14 cellular contexts compared by ENCODE assay signal in genomic region chr2:224412064-224412921, GRCh38. TPM values are rescaled to one million over a fixed set of nuclear protein-coding genes. Genes with fewer than 3 reads are reported as not detected.
A peak's percentile ranks its signal among the peaks of the same experiment; 100 is the strongest.
DNase-seq lines count a peak whose midpoint lies in the region; FAIRE-seq and TF ChIP-seq lines count a peak whose summit lies in the region.
"Had no signal": no experiment of that assay in that cellular context is flagged by ENCODE, and none has a peak within 500 bp of the region (broad histone marks: within the 10 kb centered on the region; RNA-seq: fewer than 3 reads in every experiment).

No MANE protein-coding gene starts in this region.

- H3K27me3 ChIP-seq in BE2C (no peaks in the 10 kb centered on the region), fibroblast of lung (ENCODE audit: control insufficient read depth, insufficient read depth, low read length) (no peaks in the 10 kb centered on the region)
- H3K27me3 ChIP-seq: adrenal gland, heart left ventricle, neutrophil had no signal

- H3K9ac ChIP-seq in fibroblast of lung (ENCODE audit: insufficient read depth, low read length), result no peak overlapping the region

- no peaks in the 10 kb centered on the region for H3K36me3 Mint-ChIP-seq in osteocyte (ENCODE audit: unreplicated experiment)
- no peaks in the 10 kb centered on the region for H3K36me3 Mint-ChIP-seq in activated CD4-positive, alpha-beta memory T cell treated with anti-CD3 and anti-CD28 coated beads, Interleukin-2, amount 10 ng/mL, durations not matched to agents 7 days and 5 days (ENCODE audit: low read depth)

- POLR2A ChIA-PET in activated CD4-positive, alpha-beta memory T cell treated with anti-CD3 and anti-CD28 coated beads, Interleukin-2, amount 10 ng/mL, durations not matched to agents 7 days and 5 days (lab: Charles Lee), result interaction anchor here (1.1 kb wide), 1 partner anchor 12 kb away, joined by 3 read pairs; no protein-coding TSS in a partner anchor

- H3K79me2 ChIP-seq in fibroblast of lung (ENCODE audit: control insufficient read depth, insufficient read depth, low read length), result no peaks in the 10 kb centered on the region

- TF ChIP-seq CTCF in BE2C (IDR thresholded peaks at IDR 0.05; ENCODE audit: low read depth, low read length) (no peak), fibroblast of lung (conservative IDR thresholded peaks at IDR 0.05 in 1 of 2, IDR thresholded peaks at IDR 0.05 in 1 of 2; ENCODE audit: low read depth in 1 of 2, low read length in 2 of 2) (no peak), osteocyte (IDR thresholded peaks at IDR 0.05) (no peak)

- H3K4me1 ChIP-seq in BE2C, result 0 out of 2 replicates have a peak, but pooled peaks cover 5% of the 10 kb centered on the region
- peaks cover 2% of the 10 kb centered on the region for H3K4me1 ChIP-seq in fibroblast of lung (ENCODE audit: control insufficient read depth, extremely low read depth, insufficient read depth, low read length)
- H3K4me1 ChIP-seq: adrenal gland had no signal

- FAIRE-seq in RCC 7860 (lab: Jason Lieb, UNC), result peak; percentile 23

- H2AFZ ChIP-seq in fibroblast of lung (ENCODE audit: low read length), result peak overlapping the region; percentile 52

- H4K20me1 ChIP-seq in fibroblast of lung (ENCODE audit: control insufficient read depth, extremely low read depth, insufficient read depth, low read length), result no peaks in the 10 kb centered on the region

- H3K4me3 Mint-ChIP-seq in osteocyte (ENCODE audit: unreplicated experiment), result no peak overlapping the region
- no peak overlapping the region for H3K4me3 Mint-ChIP-seq in activated CD4-positive, alpha-beta memory T cell treated with anti-CD3 and anti-CD28 coated beads, Interleukin-2, amount 10 ng/mL, durations not matched to agents 7 days and 5 days
- H3K4me3 Mint-ChIP-seq: activated CD8-positive, alpha-beta T cell treated with anti-CD3 and anti-CD28 coated beads, Interleukin-2, amount 10 ng/mL, durations not matched to agents 7 days and 5 days had no signal

- no peaks in the 10 kb centered on the region for H3K9me3 Mint-ChIP-seq in osteocyte (ENCODE audit: unreplicated experiment)
- H3K9me3 Mint-ChIP-seq in activated CD4-positive, alpha-beta memory T cell treated with anti-CD3 and anti-CD28 coated beads, Interleukin-2, amount 10 ng/mL, durations not matched to agents 7 days and 5 days, result no peaks in the 10 kb centered on the region

- no peak overlapping the region for H3K27ac ChIP-seq in fibroblast of lung (ENCODE audit: insufficient read depth, low read length)
- H3K27ac ChIP-seq: adrenal gland, heart left ventricle, neutrophil, SK-N-MC had no signal

- H3K4me2 ChIP-seq in fibroblast of lung (ENCODE audit: extremely low read depth, insufficient read depth, low read length), result peak overlapping the region; percentile 60

- H3K27me3 Mint-ChIP-seq in osteocyte (ENCODE audit: unreplicated experiment), result peaks cover 4% of the 10 kb centered on the region
- peaks cover 3% of the 10 kb centered on the region for H3K27me3 Mint-ChIP-seq in activated CD4-positive, alpha-beta memory T cell treated with anti-CD3 and anti-CD28 coated beads, Interleukin-2, amount 10 ng/mL, durations not matched to agents 7 days and 5 days

- H3K36me3 ChIP-seq in BE2C, result no peaks in the 10 kb centered on the region
- no peaks in the 10 kb centered on the region for H3K36me3 ChIP-seq in fibroblast of lung (ENCODE audit: control insufficient read depth, insufficient read depth, low read length)
- H3K36me3 ChIP-seq: adrenal gland, heart left ventricle, neutrophil had no signal

- no peaks in the 10 kb centered on the region for H3K9me3 ChIP-seq in BE2C
- no peaks in the 10 kb centered on the region for H3K9me3 ChIP-seq in fibroblast of lung (ENCODE audit: control insufficient read depth, insufficient read depth, low read depth, low read length)
- H3K9me3 ChIP-seq: adrenal gland, heart left ventricle, neutrophil had no signal

- DNase-seq in BE2C (peak; percentile 43), RCC 7860 (ENCODE audit: low spot score) (no peak), fibroblast of lung (ENCODE audit: low read depth in 2 of 2) (peak; percentile 48 to 77), osteocyte (ENCODE audit: extremely low spot score, unreplicated experiment) (peak; percentile 68), GDM1 (lab: John Stamatoyannopoulos, UW) (no peak), HuH-7.5 (ENCODE audit: low spot score) (no peak)
- no peak for DNase-seq in activated naive CD4-positive, alpha-beta T cell (lab: John Stamatoyannopoulos, UW)
- no peak for DNase-seq in activated CD4-positive, alpha-beta memory T cell treated with anti-CD3 and anti-CD28 coated beads, Interleukin-2, amount 10 ng/mL, durations not matched to agents 7 days and 5 days
- DNase-seq: activated CD8-positive, alpha-beta T cell treated with anti-CD3 and anti-CD28 coated beads, Interleukin-2, amount 10 ng/mL, durations not matched to agents 7 days and 5 days; heart left ventricle; NCI-H1048 had no signal

- CTCF ChIA-PET in activated CD4-positive, alpha-beta memory T cell treated with anti-CD3 and anti-CD28 coated beads, Interleukin-2, amount 10 ng/mL, durations not matched to agents 7 days and 5 days (lab: Charles Lee), result interaction anchor here (0.8 to 1.5 kb wide), 3 partner anchors 36 to 272 kb away, joined by 3 to 5 read pairs (median 4); no protein-coding TSS in a partner anchor

- H3K4me3 ChIP-seq in BE2C (ENCODE audit: low read depth, low read length) (no peak overlapping the region), fibroblast of lung (replicated peaks in 1 of 4; ENCODE audit: control extremely low read depth in 1 of 4, insufficient read depth in 1 of 4, low read depth in 3 of 4, low read length in 4 of 4) (peak overlapping the region in 1 of 4 experiments; percentile 17)
- H3K4me3 ChIP-seq: adrenal gland, heart left ventricle, SK-N-MC had no signal

- no peaks in the 10 kb centered on the region for H3K4me1 Mint-ChIP-seq in osteocyte (ENCODE audit: unreplicated experiment)
- peaks cover 3% of the 10 kb centered on the region for H3K4me1 Mint-ChIP-seq in activated CD4-positive, alpha-beta memory T cell treated with anti-CD3 and anti-CD28 coated beads, Interleukin-2, amount 10 ng/mL, durations not matched to agents 7 days and 5 days

- no peak overlapping the region for H3K27ac Mint-ChIP-seq in osteocyte (ENCODE audit: unreplicated experiment)
- H3K27ac Mint-ChIP-seq in activated CD4-positive, alpha-beta memory T cell treated with anti-CD3 and anti-CD28 coated beads, Interleukin-2, amount 10 ng/mL, durations not matched to agents 7 days and 5 days, result no peak overlapping the region
- H3K27ac Mint-ChIP-seq: activated CD8-positive, alpha-beta T cell treated with anti-CD3 and anti-CD28 coated beads, Interleukin-2, amount 10 ng/mL, durations not matched to agents 7 days and 5 days had no signal

RNA-seq across cellular contexts. Expression of gene FAM124B, which starts 10.4 kb away (rescaled TPM):
- 1.2 TPM for polyA plus RNA-seq in BE2C (2012; ENCODE audit: insufficient read depth, insufficient read length, low read depth)
- total RNA-seq in fibroblast of lung (not detected in 2 replicates), osteocyte (not detected in 2 replicates)
- 0.05 TPM in 1 of 2 replicates, not detected in the other for polyA plus RNA-seq in fibroblast of lung
- polyA plus RNA-seq in fibroblast of lung (2012), result 0.03 TPM in 1 of 2 replicates, not detected in the other
- not detected in 2 replicates for polyA minus RNA-seq in fibroblast of lung (ENCODE audit: low replicate concordance)
- 1 to 10 TPM; 1.2 to 2.1 TPM for total RNA-seq in activated CD4-positive, alpha-beta memory T cell treated with anti-CD3 and anti-CD28 coated beads, Interleukin-2, amount 10 ng/mL, durations not matched to agents 7 days and 5 days

Comparison
In these comparisons a context has a peak if more than half of its experiments do, and no peak if none do; other contexts are left out.
1. DNase-seq: peak in BE2C (single experiment), fibroblast of lung (2 of 2) and osteocyte (single experiment); none in RCC 7860 (single experiment), GDM1 (single experiment), activated naive CD4-positive, alpha-beta T cell (0 of 4), HuH-7.5 (single experiment) and activated CD4-positive, alpha-beta memory T cell treated with anti-CD3 and anti-CD28 coated beads, Interleukin-2, amount 10 ng/mL, durations not matched to agents 7 days and 5 days (single experiment).